29 cellular contexts compared by ENCODE assay signal in genomic region chr12:6807170-6807569, GRCh38. TPM values are rescaled to one million over a fixed set of nuclear protein-coding genes. Genes with fewer than 3 reads are reported as not detected.
DNase-seq lines count a peak whose midpoint lies in the region; ATAC-seq, FAIRE-seq and TF ChIP-seq lines count a peak whose summit lies in the region.
"Had no signal": no experiment of that assay in that cellular context is flagged by ENCODE, and none has a peak within 500 bp of the region (broad histone marks: within the 10 kb centered on the region; RNA-seq: fewer than 3 reads in every experiment).

No MANE protein-coding gene starts in this region.

- peaks cover 6% of the 10 kb centered on the region; the same call in 1 of the 3 replicates for H3K4me1 ChIP-seq in A549
- H3K4me1 ChIP-seq in HCT116 (ENCODE audit: control insufficient read depth in 1 of 2, insufficient read depth in 2 of 2, low read length in 2 of 2) = peaks cover 2 to 8% of the 10 kb centered on the region in 2 experiments; a peak in 3 of 4 replicates
- no peaks in the 10 kb centered on the region for H3K4me1 ChIP-seq in PC-3 (ENCODE audit: insufficient read depth, low read length)

- H3K36me3 ChIP-seq in HCT116 (ENCODE audit: control insufficient read depth in 1 of 2, insufficient read depth in 2 of 2, low read length in 2 of 2) (no peaks in the 10 kb centered on the region), PC-3 (ENCODE audit: low read depth, low read length) (no peaks in the 10 kb centered on the region)
- H3K36me3 ChIP-seq: MG63 had no signal

- intact Hi-C loops in HCT116 (cut with micrococcal nuclease) = no loop called here
- intact Hi-C loops in PC-3 (cut with micrococcal nuclease) = no loop called here
- intact Hi-C loops in left colon (cut with DNase I, micrococcal nuclease) = no loop called here

- H3K27me3 ChIP-seq in HCT116 (ENCODE audit: insufficient read depth, low read length) (no peaks in the 10 kb centered on the region), PC-3 (ENCODE audit: low read length) (no peaks in the 10 kb centered on the region)
- H3K27me3 ChIP-seq: MG63 had no signal

- no peak overlapping the region for H3K9ac ChIP-seq in HCT116 (ENCODE audit: low read length)
- H3K9ac ChIP-seq in PC-3 (ENCODE audit: low read length) = no peak overlapping the region
- H3K9ac ChIP-seq: SK-N-SH had no signal

- no peak for TF ChIP-seq EP300 in A549 (IDR thresholded peaks at IDR 0.05)

- POLR2A ChIA-PET in A549 (lab: Yijun Ruan, JAX) = no interaction called here
- POLR2A ChIA-PET in HCT116 (lab: Charles Lee) = interaction anchor here (0.7 kb wide), 1 partner anchor 312 kb away, joined by 3 read pairs; no protein-coding TSS in a partner anchor
- POLR2A ChIA-PET in PC-3 (lab: Charles Lee; ENCODE audit: unreplicated experiment) = interaction anchor here (0.7 kb wide), 1 partner anchor 44 kb away, joined by 3 read pairs; no protein-coding TSS in a partner anchor

- DNase-seq in A549 (ENCODE audit: low read depth in 1 of 2, low spot score in 1 of 2) = no peak
- no peak for DNase-seq in HCT116 (ENCODE audit: low read depth, low spot score)
- DNase-seq in PC-3 = peak; percentile 43
- no peak for DNase-seq in left colon
- DNase-seq in middle frontal gyrus (ENCODE audit: extremely low spot score, low spot score) = no peak
- no peak for DNase-seq in OCI-M1 (lab: John Stamatoyannopoulos, UW)
- DNase-seq in SK-N-DZ (ENCODE audit: low spot score) = no peak
- DNase-seq: C1 segment of cervical spinal cord; CD4-positive, alpha-beta memory T cell; COR-L47; DMS53; GDM1; Kasumi-1; MG63; NCI-H1105 treated with DMSO at 0.1 percent for 48 hours; NCI-H146; NCI-H2029; NCI-H526 treated with DMSO at 0.1 percent for 48 hours; SHP77 treated with DMSO at 0.1 percent for 48 hours; SK-N-SH had no signal

- RAD21 ChIA-PET in HCT116 (lab: Charles Lee; ENCODE audit: low non-redundant PET in 1 of 2, low total read pairs in 2 of 2, uncharacterized antibody in 2 of 2, unreplicated experiment in 2 of 2) = no interaction called here

- H3K4me2 ChIP-seq in A549 (no peak overlapping the region), HCT116 (ENCODE audit: low read length) (peak overlapping the region; percentile 21; the same call in 1 of the 2 replicates), PC-3 (ENCODE audit: low read length) (no peak overlapping the region)
- H3K4me2 ChIP-seq: SK-N-SH had no signal

- no peaks in the 10 kb centered on the region for H3K79me2 ChIP-seq in HCT116 (ENCODE audit: insufficient read depth, low read length)
- H3K79me2 ChIP-seq in PC-3 (ENCODE audit: low read length) = no peaks in the 10 kb centered on the region

- no peak overlapping the region for H3K27ac ChIP-seq in A549
- H3K27ac ChIP-seq in HCT116 (ENCODE audit: low read depth, low read length) = no peak overlapping the region
- H3K27ac ChIP-seq in PC-3 (ENCODE audit: low read length) = no peak overlapping the region
- H3K27ac ChIP-seq: RWPE1 had no signal

- H4K20me1 ChIP-seq in HCT116 (ENCODE audit: insufficient read depth) = no peaks in the 10 kb centered on the region
- H4K20me1 ChIP-seq in PC-3 (ENCODE audit: low read length) = no peaks in the 10 kb centered on the region

- ATAC-seq in A549 (0 out of 6 replicates have a peak, but pooled peaks of 1 of the 2 experiments have one; percentile 31), HCT116 (peak; percentile 49; the same call in 1 of the 2 replicates), PC-3 (peak; percentile 67; the same call in 1 of the 2 replicates), left colon (peak; percentile 40), HG03460 (IDR thresholded peaks at IDR 0.05; ENCODE audit: unreplicated experiment) (no peak)
- ATAC-seq: GM12878, K562, Panc1 had no signal

- FAIRE-seq in A549 (lab: Jason Lieb, UNC) = no peak
- FAIRE-seq: GM12878, H1, HTR-8/SVneo, K562 had no signal

- BruUV-seq in HCT116 (replicated peaks; lab: Mats Ljungman, UMichigan) (no TSS peak), PC-3 (replicated peaks; lab: Mats Ljungman, UMichigan) (no TSS peak)

- H2AFZ ChIP-seq in HCT116 (ENCODE audit: low read depth, low read length, poor library complexity, severe bottlenecking) (no peak overlapping the region), PC-3 (ENCODE audit: low read length) (no peak overlapping the region)

- H3K9me2 ChIP-seq in HCT116 (ENCODE audit: insufficient read depth) (no peaks in the 10 kb centered on the region), PC-3 (replicated peaks; ENCODE audit: low read length) (no peaks in the 10 kb centered on the region)
- H3K9me2 ChIP-seq: SK-N-SH had no signal

- H3F3A ChIP-seq in PC-3 (ENCODE audit: low read length, unreplicated experiment) = no peaks in the 10 kb centered on the region

- H3K9me3 ChIP-seq in A549 (no peaks in the 10 kb centered on the region), HCT116 (ENCODE audit: control insufficient read depth in 1 of 2, insufficient read depth in 1 of 2, low read depth in 1 of 2, low read length in 2 of 2) (no peaks in the 10 kb centered on the region), PC-3 (ENCODE audit: low read length) (no peaks in the 10 kb centered on the region)
- H3K9me3 ChIP-seq: MG63, SK-N-SH had no signal

- TF ChIP-seq POLR2A in A549 (IDR thresholded peaks at IDR 0.05; ENCODE audit: low read length) = no peak
- TF ChIP-seq POLR2A in HCT116 (IDR thresholded peaks at IDR 0.05; ENCODE audit: borderline replicate concordance, extremely low read depth, insufficient read depth, insufficient read length) = no peak

- TF ChIP-seq RAD21 in A549 (conservative IDR thresholded peaks at IDR 0.05 in 1 of 2, IDR thresholded peaks at IDR 0.05 in 1 of 2) = no peak
- no peak for TF ChIP-seq RAD21 in HCT116 (IDR thresholded peaks at IDR 0.05; ENCODE audit: low read depth)

- TF ChIP-seq CTCF in A549 (IDR thresholded peaks at IDR 0.05) (no peak), HCT116 (IDR thresholded peaks at IDR 0.05 in 2 of 3, conservative IDR thresholded peaks at IDR 0.05 in 1 of 3; ENCODE audit: borderline replicate concordance in 1 of 3, insufficient read depth in 1 of 3, low read depth in 2 of 3, low read length in 2 of 3) (no peak), PC-3 (conservative IDR thresholded peaks at IDR 0.05; ENCODE audit: low read depth, low read length) (no peak)

- no peak overlapping the region for H3K4me3 ChIP-seq in A549
- H3K4me3 ChIP-seq in HCT116 (replicated peaks in 1 of 2; ENCODE audit: low read depth in 1 of 2, low read length in 2 of 2) = no peak overlapping the region
- no peak overlapping the region for H3K4me3 ChIP-seq in PC-3 (ENCODE audit: low read length)
- H3K4me3 ChIP-seq: GM12878, K562, MG63 had no signal

- WGBS in A549 (ENCODE audit: missing lambda C conversion rate) = 0% methylated on average over 1 of the region's 1 CpG

- CTCF ChIA-PET in A549 (lab: Yijun Ruan, JAX) = interaction anchor here (0.7 to 10.9 kb wide), 4 partner anchors 18 to 54 kb away, joined by 4 to 129 read pairs (median 12); partner anchors contain the start of genes CDCA3, GPR162, MLF2 and P3H3
- CTCF ChIA-PET in HCT116 (lab: Charles Lee) = no interaction called here
- CTCF ChIA-PET in PC-3 (lab: Charles Lee) = no interaction called here

RNA-seq across cellular contexts. Expression of gene GPR162, which starts 14.5 kb away (rescaled TPM):
- polyA plus RNA-seq in A549 (2011; rRNA removed) (1.8 TPM in 2 replicates), A549 (2017; fragmentation: RNase III; extraction: RNeasy Plus Mini Kit Qiagen cat#74134 plus additional on column Dnase treatment) (1.7 to 2.4 TPM (median 1.7 TPM) in 3 replicates)
- polyA plus RNA-seq in A549 (2012; cell fraction: cytosol; rRNA removed) = 2.0 and 2.8 TPM in 2 replicates
- 5.3 and 5.6 TPM in 2 replicates for polyA plus RNA-seq in A549 (2012; cell fraction: nucleus; rRNA removed)
- polyA minus RNA-seq in A549 (2011; rRNA and poly(A)+ RNA removed) = 1.6 and 1.7 TPM in 2 replicates
- total RNA-seq in HCT116 (2021; ENCODE audit: unreplicated experiment) (2.3 TPM), PC-3 (2014; rRNA removed) (not detected in 2 replicates), left colon (1 to 10 TPM; 1.3 to 4.3 TPM)
- 2.8 and 2.9 TPM in 2 replicates for polyA plus RNA-seq in HCT116 (2012)
- polyA plus RNA-seq in SK-N-DZ (2014; cell fraction: cytosol; rRNA removed) = 37.5 and 46.0 TPM in 2 replicates
- polyA plus RNA-seq in SK-N-DZ (2014; cell fraction: nucleus; rRNA removed) = 70.7 and 77.4 TPM in 2 replicates
- total RNA-seq: GM12878 had no signal
- polyA plus RNA-seq: CD4-positive, alpha-beta memory T cell; GM12878 had no signal

RNA-seq across cellular contexts. Expression of gene CD4, which starts 17.8 kb away (rescaled TPM):
- polyA plus RNA-seq in A549 (2011; rRNA removed) (not detected in 2 replicates), A549 (2017; fragmentation: RNase III; extraction: RNeasy Plus Mini Kit Qiagen cat#74134 plus additional on column Dnase treatment) (0.03 TPM in 1 of 3 replicates, not detected in the others)
- 0.01 TPM in 1 of 2 replicates, not detected in the other for polyA plus RNA-seq in A549 (2012; cell fraction: cytosol; rRNA removed)
- polyA plus RNA-seq in A549 (2012; cell fraction: nucleus; rRNA removed) = 0.04 TPM in 1 of 2 replicates, not detected in the other
- polyA minus RNA-seq in A549 (2011; rRNA and poly(A)+ RNA removed) = not detected in 2 replicates
- total RNA-seq in HCT116 (2021; ENCODE audit: unreplicated experiment) (0.42 TPM), PC-3 (2014; rRNA removed) (0.23 TPM in 1 of 2 replicates, not detected in the other), left colon (10 to 100 TPM in 1 of 2 donors, 1 to 10 TPM in 1; 4.3 to 18.1 TPM)
- polyA plus RNA-seq in HCT116 (2012) = 1.1 and 1.3 TPM in 2 replicates
- 5.8 and 7.7 TPM in 2 replicates for polyA plus RNA-seq in SK-N-DZ (2014; cell fraction: cytosol; rRNA removed)
- polyA plus RNA-seq in SK-N-DZ (2014; cell fraction: nucleus; rRNA removed) = 6.6 and 8.7 TPM in 2 replicates
- total RNA-seq: A172, NCI-H460 had no signal

RNA-seq across cellular contexts. Expression of gene P3H3, which starts 21.0 kb away (rescaled TPM):
- 8.1 and 8.6 TPM in 2 replicates for polyA plus RNA-seq in A549 (2011; rRNA removed)
- 22.4 and 22.9 TPM in 2 replicates for polyA plus RNA-seq in A549 (2012; cell fraction: cytosol; rRNA removed)
- polyA plus RNA-seq in A549 (2012; cell fraction: nucleus; rRNA removed) = 64.2 and 72.9 TPM in 2 replicates
- 17.7 to 23.2 TPM (median 21.9 TPM) in 3 replicates for polyA plus RNA-seq in A549 (2017; fragmentation: RNase III; extraction: RNeasy Plus Mini Kit Qiagen cat#74134 plus additional on column Dnase treatment)
- polyA minus RNA-seq in A549 (2011; rRNA and poly(A)+ RNA removed) = 7.4 and 8.8 TPM in 2 replicates
- total RNA-seq in HCT116 (2021; ENCODE audit: unreplicated experiment) = 32.2 TPM
- polyA plus RNA-seq in HCT116 (2012) = 24.3 and 25.5 TPM in 2 replicates
- total RNA-seq in PC-3 (2014; rRNA removed) = 9.3 and 24.4 TPM in 2 replicates
- 1 to 10 TPM; 4.3 to 6.3 TPM for total RNA-seq in left colon
- polyA plus RNA-seq in SK-N-DZ (2014; cell fraction: cytosol; rRNA removed) = 34.5 and 38.9 TPM in 2 replicates
- 221 and 272 TPM in 2 replicates for polyA plus RNA-seq in SK-N-DZ (2014; cell fraction: nucleus; rRNA removed)

RNA-seq across cellular contexts. Expression of gene GNB3, which starts 33.6 kb away (rescaled TPM):
- polyA plus RNA-seq in A549 (2011; rRNA removed) = 0.94 and 1.1 TPM in 2 replicates
- 3.0 and 3.2 TPM in 2 replicates for polyA plus RNA-seq in A549 (2012; cell fraction: cytosol; rRNA removed)
- polyA plus RNA-seq in A549 (2012; cell fraction: nucleus; rRNA removed) = 23.6 and 24.8 TPM in 2 replicates
- polyA plus RNA-seq in A549 (2017; fragmentation: RNase III; extraction: RNeasy Plus Mini Kit Qiagen cat#74134 plus additional on column Dnase treatment) = 2.3 to 3.7 TPM (median 2.7 TPM) in 3 replicates
- polyA minus RNA-seq in A549 (2011; rRNA and poly(A)+ RNA removed) = 0.54 and 1.2 TPM in 2 replicates
- 8.7 TPM for total RNA-seq in HCT116 (2021; ENCODE audit: unreplicated experiment)
- polyA plus RNA-seq in HCT116 (2012) = 8.5 and 9.8 TPM in 2 replicates
- total RNA-seq in PC-3 (2014; rRNA removed) = 1.8 TPM in 1 of 2 replicates, not detected in the other
- total RNA-seq in left colon = 1 to 10 TPM; 1.1 to 1.5 TPM
- 8.4 and 16.4 TPM in 2 replicates for polyA plus RNA-seq in SK-N-DZ (2014; cell fraction: cytosol; rRNA removed)
- 110 and 150 TPM in 2 replicates for polyA plus RNA-seq in SK-N-DZ (2014; cell fraction: nucleus; rRNA removed)
- polyA plus RNA-seq: CD4-positive, alpha-beta memory T cell had no signal

RNA-seq across cellular contexts. Expression of gene LAG3, which starts 34.9 kb away (rescaled TPM):
- polyA plus RNA-seq in A549 (2011; rRNA removed) (0.56 and 0.66 TPM in 2 replicates), A549 (2017; fragmentation: RNase III; extraction: RNeasy Plus Mini Kit Qiagen cat#74134 plus additional on column Dnase treatment) (1.6 to 2.3 TPM (median 1.7 TPM) in 3 replicates)
- 0.93 and 1.2 TPM in 2 replicates for polyA plus RNA-seq in A549 (2012; cell fraction: cytosol; rRNA removed)
- 9.8 and 10.8 TPM in 2 replicates for polyA plus RNA-seq in A549 (2012; cell fraction: nucleus; rRNA removed)
- polyA minus RNA-seq in A549 (2011; rRNA and poly(A)+ RNA removed) = 0.19 and 0.95 TPM in 2 replicates
- total RNA-seq in HCT116 (2021; ENCODE audit: unreplicated experiment) (3.3 TPM), PC-3 (2014; rRNA removed) (0.40 and 0.58 TPM in 2 replicates), left colon (1 to 10 TPM in 1 of 2 donors, under 1 TPM in 1; 0.89 to 1.6 TPM)
- 1.7 and 2.0 TPM in 2 replicates for polyA plus RNA-seq in HCT116 (2012)
- polyA plus RNA-seq in SK-N-DZ (2014; cell fraction: cytosol; rRNA removed) = 0.46 and 2.2 TPM in 2 replicates
- 14.0 and 24.1 TPM in 2 replicates for polyA plus RNA-seq in SK-N-DZ (2014; cell fraction: nucleus; rRNA removed)
- total RNA-seq: A172 had no signal
